ENCODE assay signal across 13 cellular contexts in the genomic region with DNA sequence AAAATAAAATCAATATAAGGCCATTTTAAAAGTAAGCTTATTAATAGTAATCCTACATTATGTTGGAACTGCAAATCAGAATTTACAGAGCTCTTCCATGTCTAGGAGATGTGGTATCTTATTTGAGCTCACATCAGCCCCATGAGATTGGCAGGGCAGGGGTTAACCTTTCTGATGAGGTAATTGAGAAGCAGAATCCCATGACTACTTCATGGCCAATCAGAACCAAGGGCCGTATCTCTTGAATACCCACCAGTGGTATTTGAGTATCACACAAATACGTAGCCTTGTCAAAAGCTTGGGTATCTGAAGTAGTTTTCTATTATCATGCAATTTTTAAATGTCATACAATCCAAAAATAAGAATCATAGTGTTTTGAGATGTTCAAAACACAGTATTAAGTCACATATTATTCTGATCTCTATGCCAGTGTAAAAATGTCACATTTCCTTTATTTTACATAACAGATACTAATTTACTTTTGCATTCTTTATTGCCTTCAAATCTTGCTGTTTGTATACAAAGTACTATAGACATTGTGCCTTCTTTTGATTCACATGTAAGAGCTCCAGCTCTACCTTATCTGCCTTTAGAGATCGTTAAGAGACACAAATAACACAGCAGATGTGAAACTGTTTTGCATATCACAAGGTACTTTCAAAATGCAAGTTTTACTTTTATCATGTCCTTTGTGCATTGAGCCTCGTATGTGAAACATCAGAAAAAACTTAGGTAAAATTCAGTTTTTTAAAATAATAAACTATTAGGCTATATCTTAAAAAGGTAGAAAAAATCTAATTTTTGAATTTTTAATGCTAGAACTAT.
DNase-seq lines count a peak whose midpoint lies in the region; ATAC-seq and TF ChIP-seq lines count a peak whose summit lies in the region.
"Had no signal": no experiment of that assay in that cellular context is flagged by ENCODE, and none has a peak within 500 bp of the region (broad histone marks: within the 10 kb centered on the region; RNA-seq: fewer than 3 reads in every experiment).

No MANE protein-coding gene starts in this region.

- H3K4me1 Mint-ChIP-seq in progenitor cell of endocrine pancreas (ENCODE audit: low read depth) (no peaks in the 10 kb centered on the region), osteocyte (ENCODE audit: unreplicated experiment) (no peaks in the 10 kb centered on the region)
- H3K4me1 Mint-ChIP-seq: immature natural killer cell, neural crest cell had no signal

- H3K27ac Mint-ChIP-seq in progenitor cell of endocrine pancreas (no peak overlapping the region), osteocyte (ENCODE audit: unreplicated experiment) (no peak overlapping the region)
- H3K27ac Mint-ChIP-seq: immature natural killer cell had no signal

- DNase-seq in esophagus squamous epithelium (lab: John Stamatoyannopoulos, UW): no peak
- no peak for DNase-seq in progenitor cell of endocrine pancreas (ENCODE audit: low spot score, unreplicated experiment)
- no peak for DNase-seq in osteocyte (ENCODE audit: extremely low spot score, unreplicated experiment)
- DNase-seq in DMS153 (lab: John Stamatoyannopoulos, UW): no peak
- DNase-seq: activated CD4-positive, alpha-beta T cell treated with anti-CD3 and anti-CD28 coated beads, Interleukin-2, amount 50 U/mL, for 4 hours; immature natural killer cell; stimulated activated CD4-positive, alpha-beta T cell treated with anti-CD3 and anti-CD28 coated beads, Interleukin-4, amount 100 ng/mL, for 24 hours had no signal

- H3K27me3 ChIP-seq in neuron (ENCODE audit: insufficient read depth, low read length) (no peaks in the 10 kb centered on the region), esophagus squamous epithelium (no peaks in the 10 kb centered on the region)
- H3K27me3 ChIP-seq: tibial nerve had no signal

- no peak for TF ChIP-seq CTCF in esophagus squamous epithelium (IDR thresholded peaks at IDR 0.05)
- TF ChIP-seq CTCF in progenitor cell of endocrine pancreas (IDR thresholded peaks at IDR 0.05; ENCODE audit: unreplicated experiment): no peak
- no peak for TF ChIP-seq CTCF in osteocyte (IDR thresholded peaks at IDR 0.05)

- peak overlapping the region; percentile 69 for H2AFZ ChIP-seq in neuron (ENCODE audit: low read depth, low read length)

- no peaks in the 10 kb centered on the region for H3K36me3 Mint-ChIP-seq in progenitor cell of endocrine pancreas (ENCODE audit: insufficient read depth)
- no peaks in the 10 kb centered on the region for H3K36me3 Mint-ChIP-seq in osteocyte (ENCODE audit: unreplicated experiment)
- H3K36me3 Mint-ChIP-seq: immature natural killer cell had no signal

- no peaks in the 10 kb centered on the region for H3K4me1 ChIP-seq in neuron (ENCODE audit: insufficient read depth, low read length)
- H3K4me1 ChIP-seq in esophagus squamous epithelium: no peaks in the 10 kb centered on the region
- H3K4me1 ChIP-seq: tibial nerve had no signal

- no peak overlapping the region for H3K27ac ChIP-seq in esophagus squamous epithelium
- H3K27ac ChIP-seq: tibial nerve had no signal

- 42 to 47% methylated on average over 4 of the region's 4 CpGs for WGBS in esophagus squamous epithelium, 2 donors

- intact Hi-C loops in esophagus squamous epithelium (cut with DNase I): no loop called here

- peaks cover 4% of the 10 kb centered on the region for H3K27me3 Mint-ChIP-seq in progenitor cell of endocrine pancreas
- H3K27me3 Mint-ChIP-seq in osteocyte (ENCODE audit: unreplicated experiment): no peaks in the 10 kb centered on the region

- H3K4me3 Mint-ChIP-seq in progenitor cell of endocrine pancreas (ENCODE audit: low read depth): no peak overlapping the region
- H3K4me3 Mint-ChIP-seq in osteocyte (ENCODE audit: unreplicated experiment): no peak overlapping the region
- H3K4me3 Mint-ChIP-seq: immature natural killer cell, neural crest cell had no signal

- ATAC-seq in GM19043 (IDR thresholded peaks at IDR 0.05; ENCODE audit: low read depth, unreplicated experiment): peak; percentile 71
- ATAC-seq in HG02588 (IDR thresholded peaks at IDR 0.05; ENCODE audit: unreplicated experiment): peak; percentile 81
- ATAC-seq in HG03457 (IDR thresholded peaks at IDR 0.05; ENCODE audit: unreplicated experiment): peak; percentile 70

- H3K9me3 ChIP-seq in neuron (ENCODE audit: low read length) (no peaks in the 10 kb centered on the region), esophagus squamous epithelium (no peaks in the 10 kb centered on the region)
- H3K9me3 ChIP-seq: tibial nerve had no signal

- peak overlapping the region; percentile 14 for H3K4me3 ChIP-seq in neuron (ENCODE audit: low read length)
- no peak overlapping the region for H3K4me3 ChIP-seq in esophagus squamous epithelium
- H3K4me3 ChIP-seq: tibial nerve had no signal

- TF ChIP-seq POLR2A in esophagus squamous epithelium (IDR thresholded peaks at IDR 0.05): no peak

- peaks cover 4% of the 10 kb centered on the region for H3K9me3 Mint-ChIP-seq in progenitor cell of endocrine pancreas (ENCODE audit: low read depth)
- H3K9me3 Mint-ChIP-seq in osteocyte (ENCODE audit: unreplicated experiment): peaks cover 4% of the 10 kb centered on the region

- H3K36me3 ChIP-seq in neuron (ENCODE audit: insufficient read depth, low read length) (no peaks in the 10 kb centered on the region), esophagus squamous epithelium (no peaks in the 10 kb centered on the region)
- H3K36me3 ChIP-seq: tibial nerve had no signal
